Comparison of ENCODE assay signal across 8 cellular contexts in genomic region chr12:25960176-25960575, GRCh38. TPM values are rescaled to one million over a fixed set of nuclear protein-coding genes. Genes with fewer than 3 reads are reported as not detected.
DNase-seq lines count a peak whose midpoint lies in the region; ATAC-seq, FAIRE-seq and TF ChIP-seq lines count a peak whose summit lies in the region.

No MANE protein-coding gene starts in this region.

- peak overlapping the region; percentile 86 for H3K27ac ChIP-seq in RWPE2 (ENCODE audit: poor library complexity, severe bottlenecking)
- H3K27ac ChIP-seq in esophagus squamous epithelium = peak overlapping the region; percentile 80 to 98 (median 89)

- H3K27me3 ChIP-seq in RWPE2 (ENCODE audit: insufficient read depth, poor library complexity, severe bottlenecking) (no peaks in the 10 kb centered on the region), esophagus squamous epithelium (peaks cover 0 to 28% (median 0%) of the 10 kb centered on the region in 4 donors), neuron (ENCODE audit: insufficient read depth, low read length) (no peaks in the 10 kb centered on the region)

- peak overlapping the region; percentile 91 for H3K4me3 ChIP-seq in RWPE2 (ENCODE audit: severe bottlenecking)
- peak overlapping the region; percentile 55 to 76 (median 64) for H3K4me3 ChIP-seq in esophagus squamous epithelium
- H3K4me3 ChIP-seq in neuron (ENCODE audit: low read length) = peak overlapping the region; percentile 97

- peak in 2 of 3 experiments; percentile 6 to 36 for DNase-seq in NCI-H1417 (lab: John Stamatoyannopoulos, UW)
- DNase-seq in NCI-H1417 treated with DMSO at 0.1 percent for 48 hours (lab: John Stamatoyannopoulos, UW) = no peak
- no peak for DNase-seq in RWPE2 (ENCODE audit: low spot score)
- DNase-seq in esophagus squamous epithelium (lab: John Stamatoyannopoulos, UW) = no peak
- DNase-seq in NCI-H510A treated with DMSO at 0.1 percent for 48 hours (lab: John Stamatoyannopoulos, UW) = no peak
- DNase-seq in NCI-H2196 (lab: John Stamatoyannopoulos, UW; ENCODE audit: unreplicated experiment) = no peak
- no peak for DNase-seq in frontal cortex (ENCODE audit: low spot score in 2 of 2)

- peaks cover 7% of the 10 kb centered on the region for H3K4me1 ChIP-seq in RWPE2 (ENCODE audit: insufficient read depth, poor library complexity, severe bottlenecking)
- peaks cover 6 to 57% (median 22%) of the 10 kb centered on the region in 3 donors for H3K4me1 ChIP-seq in esophagus squamous epithelium
- H3K4me1 ChIP-seq in neuron (ENCODE audit: insufficient read depth, low read length) = peaks cover 18% of the 10 kb centered on the region

- TF ChIP-seq POLR2A in esophagus squamous epithelium (IDR thresholded peaks at IDR 0.05) = no peak

- H2AFZ ChIP-seq in neuron (ENCODE audit: low read depth, low read length) = peak overlapping the region; percentile 48

- ATAC-seq in RWPE2 (ENCODE audit: low read depth) = no peak

- H3K36me3 ChIP-seq in RWPE2 (ENCODE audit: low read depth) (no peaks in the 10 kb centered on the region), esophagus squamous epithelium (no peaks in the 10 kb centered on the region), neuron (ENCODE audit: insufficient read depth, low read length) (no peaks in the 10 kb centered on the region)

- FAIRE-seq in frontal cortex (lab: Jason Lieb, UNC) = no peak

- H3K9me3 ChIP-seq in RWPE2 (ENCODE audit: severe bottlenecking) = no peaks in the 10 kb centered on the region
- no peaks in the 10 kb centered on the region for H3K9me3 ChIP-seq in esophagus squamous epithelium
- no peaks in the 10 kb centered on the region for H3K9me3 ChIP-seq in neuron (ENCODE audit: low read length)

- intact Hi-C loops in esophagus squamous epithelium (cut with DNase I) = no loop called here

- TF ChIP-seq CTCF in RWPE2 (IDR thresholded peaks at IDR 0.05; ENCODE audit: poor library complexity, severe bottlenecking) (peak; percentile 22), esophagus squamous epithelium (IDR thresholded peaks at IDR 0.05) (no peak)

- 11 to 18% methylated on average over 5 of the region's 5 CpGs for WGBS in esophagus squamous epithelium, 2 donors

RNA-seq across cellular contexts. Expression of gene RASSF8, which starts 1.7 kb away (rescaled TPM):
- total RNA-seq in esophagus squamous epithelium (10 to 100 TPM in 2 of 4 donors, 1 to 10 TPM in 2; 3.6 to 15.1 (median 8.8) TPM), frontal cortex (19.2 TPM)

Comparison
In these comparisons a context has a peak if more than half of its experiments do, and no peak if none do; other contexts are left out.
1. DNase-seq: peak in NCI-H1417 (2 of 3); none in NCI-H1417 treated with DMSO at 0.1 percent for 48 hours (single experiment), RWPE2 (single experiment), esophagus squamous epithelium (single experiment), NCI-H510A treated with DMSO at 0.1 percent for 48 hours (single experiment), NCI-H2196 (single experiment) and frontal cortex (0 of 2).
2. Peak in every context shown above with its lines, with median percentiles within 50 percentile points of each other: H3K4me3 ChIP-seq.